Comparison of ENCODE assay signal across 2 cellular contexts in the genomic region with DNA sequence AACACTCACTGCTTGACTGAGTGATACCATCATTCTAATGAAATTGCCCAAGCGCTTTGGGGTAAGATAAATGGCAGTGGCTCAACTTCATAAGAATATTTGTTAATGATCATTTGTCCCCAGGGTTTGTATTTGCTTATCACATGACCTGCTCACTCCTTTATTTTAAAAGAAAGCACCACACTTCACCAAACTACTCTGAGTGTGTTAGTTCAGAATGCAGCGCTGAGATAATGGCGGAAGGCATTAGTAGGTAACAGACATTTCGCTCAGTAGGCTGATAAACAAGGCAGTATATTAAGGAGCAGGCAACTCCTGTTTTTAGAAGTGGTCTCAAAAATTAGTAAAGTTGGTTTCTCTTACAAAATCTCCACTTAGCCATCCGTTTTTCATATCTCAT.
TF ChIP-seq lines count a peak whose summit lies in the region.

No MANE protein-coding gene starts in this region.

TF ChIP-seq in H1, 55 proteins besides CTCF, POLR2A, EP300 and RAD21:
- TF ChIP-seq NANOG (IDR thresholded peaks at IDR 0.05; ENCODE audit: insufficient read depth, low read depth, low read length, poor library complexity, severe bottlenecking) (no peak), SIRT6 (IDR thresholded peaks at IDR 0.05; ENCODE audit: low read length) (no peak), CHD2 (IDR thresholded peaks at IDR 0.05; ENCODE audit: low read length) (no peak), GABPA (IDR thresholded peaks at IDR 0.05; ENCODE audit: borderline replicate concordance, insufficient read depth, low read length) (no peak), KDM5A (IDR thresholded peaks at IDR 0.05; ENCODE audit: low read length) (no peak), BCL11A (IDR thresholded peaks at IDR 0.05; ENCODE audit: low read depth in 2 of 2, low read length in 2 of 2) (no peak), SP4 (IDR thresholded peaks at IDR 0.05; ENCODE audit: low read length) (no peak), JUND (IDR thresholded peaks at IDR 0.05; ENCODE audit: low read length) (no peak)

TF ChIP-seq in HEK293T, 16 proteins besides CTCF, POLR2A, EP300 and RAD21:
- no peak for TF ChIP-seq NFRKB (IDR thresholded peaks at IDR 0.05)
- TF ChIP-seq TARDBP (IDR thresholded peaks at IDR 0.05), result no peak
- TF ChIP-seq L3MBTL2 (conservative IDR thresholded peaks at IDR 0.05), result no peak
